ENCODE assay signal across 1 cellular context in the genomic region with DNA sequence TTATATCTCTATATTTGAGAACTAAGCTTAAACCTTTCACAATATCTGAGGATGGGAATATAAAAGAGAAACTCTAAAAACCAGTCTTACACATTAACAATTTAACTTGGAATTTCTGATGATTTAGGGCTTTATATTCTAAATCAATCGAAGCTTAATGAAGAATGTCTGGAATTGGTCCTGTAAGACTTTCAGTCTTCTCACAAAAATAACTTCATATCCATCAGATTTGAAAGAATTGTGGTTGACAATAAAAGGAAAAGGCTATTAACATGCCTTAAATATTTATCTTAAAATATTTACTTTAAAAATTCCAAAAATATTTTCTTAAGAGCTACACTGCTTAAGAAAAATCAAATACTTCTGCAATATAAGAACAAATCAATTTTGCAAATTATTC.
TF ChIP-seq lines count a peak whose summit lies in the region.

No MANE protein-coding gene starts in this region.

TF ChIP-seq in SK-N-SH treated with all-trans-retinoic acid at 6 μM for 48 hours, 23 proteins besides CTCF, POLR2A, EP300 and RAD21:
- TF ChIP-seq ZNF565 (CRISPR knock-in tag; conservative IDR thresholded peaks at IDR 0.05; ENCODE audit: low read depth) (no peak), ISL1 (CRISPR knock-in tag; IDR thresholded peaks at IDR 0.05) (peak; percentile 91)
- TF ChIP-seq, protein P1, sequence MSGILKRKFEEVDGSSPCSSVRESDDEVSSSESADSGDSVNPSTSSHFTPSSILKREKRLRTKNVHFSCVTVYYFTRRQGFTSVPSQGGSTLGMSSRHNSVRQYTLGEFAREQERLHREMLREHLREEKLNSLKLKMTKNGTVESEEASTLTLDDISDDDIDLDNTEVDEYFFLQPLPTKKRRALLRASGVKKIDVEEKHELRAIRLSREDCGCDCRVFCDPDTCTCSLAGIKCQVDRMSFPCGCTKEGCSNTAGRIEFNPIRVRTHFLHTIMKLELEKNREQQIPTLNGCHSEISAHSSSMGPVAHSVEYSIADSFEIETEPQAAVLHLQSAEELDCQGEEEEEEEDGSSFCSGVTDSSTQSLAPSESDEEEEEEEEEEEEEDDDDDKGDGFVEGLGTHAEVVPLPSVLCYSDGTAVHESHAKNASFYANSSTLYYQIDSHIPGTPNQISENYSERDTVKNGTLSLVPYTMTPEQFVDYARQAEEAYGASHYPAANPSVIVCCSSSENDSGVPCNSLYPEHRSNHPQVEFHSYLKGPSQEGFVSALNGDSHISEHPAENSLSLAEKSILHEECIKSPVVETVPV (CRISPR knock-in tag; IDR thresholded peaks at IDR 0.05) = no peak
